In genomic region chr3:79847928-79848327, GRCh38 we compare ENCODE assay signal across 28 cellular contexts.
"Had no signal": no experiment of that assay in that cellular context is flagged by ENCODE, and none has a peak within 500 bp of the region (broad histone marks: within the 10 kb centered on the region; RNA-seq: fewer than 3 reads in every experiment).

No MANE protein-coding gene starts in this region.

- H3K9me3 ChIP-seq: ovary, psoas muscle, suprapubic skin, testis, tibial artery, transverse colon, upper lobe of right lung, uterus had no signal

- H3K4me3 ChIP-seq: neural progenitor cell, ovary, psoas muscle, skin epidermis, smooth muscle cell, spleen, suprapubic skin, testis, tibial artery, transverse colon, upper lobe of right lung, uterus had no signal

- H2AFZ ChIP-seq: neural progenitor cell, parathyroid adenoma had no signal

- H3K36me3 ChIP-seq: neural progenitor cell, ovary, spleen, suprapubic skin, tibial artery, transverse colon, upper lobe of right lung, uterus had no signal

- H3K79me2 ChIP-seq: parathyroid adenoma had no signal

- ATAC-seq: natural killer cell; psoas muscle; right cardiac atrium; sciatic nerve; stimulated activated memory B cell treated with anti-CD40 and anti-IgM and Interleukin-4, amounts not matched to agents 10 μg/mL and 1 μg/mL and 100 μg/mL, for 72 hours; stimulated activated naive CD8-positive, alpha-beta T cell treated with anti-CD3 and anti-CD28 coated beads, Interleukin-15, amount 100 ng/mL, for 72 hours; stimulated activated naive CD8-positive, alpha-beta T cell treated with anti-CD3 and anti-CD28 coated beads, Interleukin-15, Interleukin-2, amounts not matched to agents 100 U/mL and 50 U/mL, for 24 hours; upper lobe of right lung had no signal

- H3K27me3 ChIP-seq: neural progenitor cell, ovary, spleen, suprapubic skin, testis, tibial artery, transverse colon, upper lobe of right lung, uterus had no signal

- H3K4me1 ChIP-seq: neural progenitor cell, parathyroid adenoma, psoas muscle, spleen, suprapubic skin, transverse colon, upper lobe of right lung, uterus had no signal

- H3K27ac ChIP-seq: neural progenitor cell, ovary, parathyroid adenoma, psoas muscle, skin epidermis, spleen, suprapubic skin, tibial artery, transverse colon, upper lobe of right lung, uterus had no signal

- H3K4me2 ChIP-seq: neural progenitor cell, smooth muscle cell had no signal

- DNase-seq: natural killer cell; occipital lobe; ovary; posterior cingulate gyrus; psoas muscle; right cardiac atrium; spleen; stimulated activated CD4-positive, alpha-beta T cell treated with anti-CD3 and anti-CD28 coated beads, Interleukin-12 subunit alpha, Interleukin-12 subunit beta, amount 100 ng/mL, for 4 hours; stimulated activated CD4-positive, alpha-beta T cell treated with anti-CD3 and anti-CD28 coated beads, Interleukin-1b, Interleukin-23, amount 100 ng/mL, for 48 hours; stimulated activated CD4-positive, alpha-beta T cell treated with anti-CD3 and anti-CD28 coated beads, Interleukin-4, amount 100 ng/mL, for 1 hour; stimulated activated CD4-positive, alpha-beta T cell treated with anti-CD3 and anti-CD28 coated beads, Interleukin-4, amount 100 ng/mL, for 4 hours; stimulated activated CD8-positive, alpha-beta memory T cell treated with anti-CD3 and anti-CD28 coated beads, Interleukin-4, amount 100 ng/mL, for 48 hours; stimulated activated naive CD4-positive, alpha-beta T cell; stimulated activated naive CD8-positive, alpha-beta T cell treated with anti-CD3 and anti-CD28 coated beads, Interleukin-15, amount 100 ng/mL, for 72 hours; stimulated activated naive CD8-positive, alpha-beta T cell treated with anti-CD3 and anti-CD28 coated beads, Interleukin-15, Interleukin-2, amounts not matched to agents 100 U/mL and 50 U/mL, for 24 hours; substantia nigra; testis; tibial artery; transverse colon; upper lobe of right lung; uterus had no signal

- H3K9ac ChIP-seq: neural progenitor cell, parathyroid adenoma had no signal
